19 cellular contexts compared by ENCODE assay signal in genomic region chr9:5760338-5760737, GRCh38.
DNase-seq lines count a peak whose midpoint lies in the region; ATAC-seq lines count a peak whose summit lies in the region.
"Had no signal": no experiment of that assay in that cellular context is flagged by ENCODE, and none has a peak within 500 bp of the region (broad histone marks: within the 10 kb centered on the region; RNA-seq: fewer than 3 reads in every experiment).

No MANE protein-coding gene starts in this region.

- no peaks in the 10 kb centered on the region for H3K9me3 Mint-ChIP-seq in activated T-cell treated with anti-CD3 and anti-CD28 coated beads, Interleukin-2, amount 50 U/mL, for 72 hours
- H3K9me3 Mint-ChIP-seq in IgD-negative memory B cell (no peaks in the 10 kb centered on the region), memory B cell (no peaks in the 10 kb centered on the region)
- H3K9me3 Mint-ChIP-seq: GM23338 had no signal

- ATAC-seq in activated T-cell treated with anti-CD3 and anti-CD28 coated beads, Interleukin-2, amount 50 U/mL, for 72 hours (replicated peaks in 1 of 2) = peak; percentile 58 to 74
- ATAC-seq in memory B cell (ENCODE audit: low read depth) (no peak), GM19351 (IDR thresholded peaks at IDR 0.05; ENCODE audit: unreplicated experiment) (no peak)
- ATAC-seq: GM23338 had no signal

- no peak for DNase-seq in activated T-cell treated with anti-CD3 and anti-CD28 coated beads, Interleukin-2, amount 50 U/mL, for 72 hours
- no peak for DNase-seq in activated T-cell treated with anti-CD3 and anti-CD28 coated beads for 4 hours
- DNase-seq in ELR (ENCODE audit: low read depth) = peak; percentile 37
- DNase-seq in memory B cell (ENCODE audit: low spot score in 2 of 2) = no peak
- no peak for DNase-seq in effector memory CD4-positive, alpha-beta T cell
- DNase-seq: ACHN; C1 segment of cervical spinal cord; COR-L47; GDM1; KBM-7; NCI-H1105 treated with DMSO at 0.1 percent for 48 hours; NCI-H1694; NCI-H2081 treated with DMSO at 0.1 percent for 48 hours; NCI-H748 treated with DMSO at 0.1 percent for 48 hours; NK-92 treated with Interleukin-12 subunit alpha and Interleukin-12 subunit beta, amount 100 ng/mL, for 24 hours; Right ventricle myocardium superior had no signal

- no peak overlapping the region for H3K27ac ChIP-seq in effector memory CD4-positive, alpha-beta T cell (ENCODE audit: insufficient read depth, low read length, poor library complexity, severe bottlenecking)

- H3K4me3 ChIP-seq in effector memory CD4-positive, alpha-beta T cell (ENCODE audit: insufficient read depth, low read depth, low read length, poor library complexity, severe bottlenecking) = no peak overlapping the region
- H3K4me3 ChIP-seq: GM23338 had no signal

- peak overlapping the region in 1 of 2 donors; percentile 58 for H3K4me3 Mint-ChIP-seq in activated T-cell treated with anti-CD3 and anti-CD28 coated beads, Interleukin-2, amount 50 U/mL, for 72 hours
- H3K4me3 Mint-ChIP-seq in IgD-negative memory B cell = no peak overlapping the region
- no peak overlapping the region for H3K4me3 Mint-ChIP-seq in memory B cell
- H3K4me3 Mint-ChIP-seq: GM23338 had no signal

- no peaks in the 10 kb centered on the region for H3K27me3 Mint-ChIP-seq in activated T-cell treated with anti-CD3 and anti-CD28 coated beads, Interleukin-2, amount 50 U/mL, for 72 hours (ENCODE audit: low read depth)
- no peaks in the 10 kb centered on the region for H3K27me3 Mint-ChIP-seq in IgD-negative memory B cell
- no peaks in the 10 kb centered on the region for H3K27me3 Mint-ChIP-seq in memory B cell

- H3K4me1 Mint-ChIP-seq in activated T-cell treated with anti-CD3 and anti-CD28 coated beads, Interleukin-2, amount 50 U/mL, for 72 hours (ENCODE audit: low read depth) = peaks cover 40% of the 10 kb centered on the region
- peaks cover 0 to 4% (median 2%) of the 10 kb centered on the region in 3 donors for H3K4me1 Mint-ChIP-seq in IgD-negative memory B cell
- peaks cover 4% of the 10 kb centered on the region for H3K4me1 Mint-ChIP-seq in memory B cell

- H3K4me1 ChIP-seq in effector memory CD4-positive, alpha-beta T cell (ENCODE audit: control insufficient read depth, insufficient read depth, low read length, poor library complexity, severe bottlenecking) = no peaks in the 10 kb centered on the region

- H3K36me3 Mint-ChIP-seq in activated T-cell treated with anti-CD3 and anti-CD28 coated beads, Interleukin-2, amount 50 U/mL, for 72 hours (ENCODE audit: insufficient read depth in 2 of 2) = peaks cover 8 to 26% of the 10 kb centered on the region in 2 donors
- H3K36me3 Mint-ChIP-seq in IgD-negative memory B cell (peaks cover 11% of the 10 kb centered on the region), memory B cell (peaks cover 38% of the 10 kb centered on the region)

- H3K36me3 ChIP-seq in effector memory CD4-positive, alpha-beta T cell (ENCODE audit: control insufficient read depth, insufficient read depth, low read length) = peaks cover 19% of the 10 kb centered on the region

- peak overlapping the region; percentile 83 for H3K27ac Mint-ChIP-seq in activated T-cell treated with anti-CD3 and anti-CD28 coated beads, Interleukin-2, amount 50 U/mL, for 72 hours
- H3K27ac Mint-ChIP-seq in IgD-negative memory B cell = peak overlapping the region in 2 of 3 donors; percentile 19 to 32
- peak overlapping the region; percentile 68 for H3K27ac Mint-ChIP-seq in memory B cell
- H3K27ac Mint-ChIP-seq: GM23338 had no signal

- no peaks in the 10 kb centered on the region for H3K27me3 ChIP-seq in effector memory CD4-positive, alpha-beta T cell (replicated peaks; ENCODE audit: control insufficient read depth, insufficient read depth, low read length, poor library complexity, severe bottlenecking)

- H3K9me3 ChIP-seq in effector memory CD4-positive, alpha-beta T cell (ENCODE audit: control insufficient read depth, low read length) = no peaks in the 10 kb centered on the region

Comparison
In these comparisons a context has a peak if more than half of its experiments do, and no peak if none do; other contexts are left out.
1. ATAC-seq: peak in activated T-cell treated with anti-CD3 and anti-CD28 coated beads, Interleukin-2, amount 50 U/mL, for 72 hours (2 of 2); none in memory B cell (single experiment) and GM19351 (single experiment).
2. H3K27ac Mint-ChIP-seq: peak in every context shown above with its lines; median percentile 83 in activated T-cell treated with anti-CD3 and anti-CD28 coated beads, Interleukin-2, amount 50 U/mL, for 72 hours; 68 in memory B cell; 26 in IgD-negative memory B cell.